14 cellular contexts compared by ENCODE assay signal in genomic region chr11:69217276-69218105, GRCh38.
DNase-seq lines count a peak whose midpoint lies in the region; ATAC-seq and TF ChIP-seq lines count a peak whose summit lies in the region.
"Had no signal": no experiment of that assay in that cellular context is flagged by ENCODE, and none has a peak within 500 bp of the region (broad histone marks: within the 10 kb centered on the region; RNA-seq: fewer than 3 reads in every experiment).

No MANE protein-coding gene starts in this region.

- TF ChIP-seq CTCF in body of pancreas (IDR thresholded peaks at IDR 0.05) (no peak), upper lobe of left lung (IDR thresholded peaks at IDR 0.05) (no peak), glutamatergic neuron (IDR thresholded peaks at IDR 0.05; ENCODE audit: partially characterized antibody, unreplicated experiment) (no peak), BE2C (IDR thresholded peaks at IDR 0.05; ENCODE audit: low read depth, low read length) (no peak)

- H3K27ac ChIP-seq in body of pancreas (peak overlapping the region in 1 of 4 donors; percentile 12), upper lobe of left lung (no peak overlapping the region)
- H3K27ac ChIP-seq: thyroid gland had no signal

- peaks cover 2% of the 10 kb centered on the region for H3K27me3 Mint-ChIP-seq in glutamatergic neuron (ENCODE audit: unreplicated experiment)

- H3K27me3 ChIP-seq in body of pancreas, result no peaks in the 10 kb centered on the region
- H3K27me3 ChIP-seq in upper lobe of left lung, result no peaks in the 10 kb centered on the region
- no peaks in the 10 kb centered on the region for H3K27me3 ChIP-seq in BE2C
- H3K27me3 ChIP-seq: thyroid gland had no signal

- no peak overlapping the region for H3K4me3 Mint-ChIP-seq in glutamatergic neuron (ENCODE audit: unreplicated experiment)
- H3K4me3 Mint-ChIP-seq: activated CD8-positive, alpha-beta T cell treated with anti-CD3 and anti-CD28 coated beads for 36 hours; activated naive CD4-positive, alpha-beta T cell treated with anti-CD3 and anti-CD28 coated beads for 36 hours; T-helper 1 cell treated with Interleukin-12 subunit alpha and Interleukin-12 subunit beta and Interleukin-4 antibody, amounts not matched to agents 30 μg/mL and 1 μg/mL, for 36 hours had no signal

- no peak overlapping the region for H3K27ac Mint-ChIP-seq in glutamatergic neuron (ENCODE audit: unreplicated experiment)
- H3K27ac Mint-ChIP-seq: activated CD8-positive, alpha-beta T cell treated with anti-CD3 and anti-CD28 coated beads for 36 hours; activated naive CD4-positive, alpha-beta T cell treated with anti-CD3 and anti-CD28 coated beads for 36 hours; T-helper 1 cell treated with Interleukin-12 subunit alpha and Interleukin-12 subunit beta and Interleukin-4 antibody, amounts not matched to agents 30 μg/mL and 1 μg/mL, for 36 hours had no signal

- intact Hi-C loops in body of pancreas (cut with DNase I), result no loop called here

- TF ChIP-seq POLR2A in body of pancreas (IDR thresholded peaks at IDR 0.05), result no peak
- no peak for TF ChIP-seq POLR2A in upper lobe of left lung (IDR thresholded peaks at IDR 0.05)

- H3K4me1 Mint-ChIP-seq in glutamatergic neuron (ENCODE audit: low read depth, unreplicated experiment), result peaks cover 12% of the 10 kb centered on the region

- no peaks in the 10 kb centered on the region for H3K36me3 Mint-ChIP-seq in glutamatergic neuron (ENCODE audit: unreplicated experiment)

- ATAC-seq in body of pancreas (peak; percentile 51), upper lobe of left lung (ENCODE audit: low FRiP score in 2 of 2) (peak; percentile 26 to 27)
- ATAC-seq: activated CD8-positive, alpha-beta T cell treated with anti-CD3 and anti-CD28 coated beads for 36 hours had no signal

- no peak for TF ChIP-seq EP300 in upper lobe of left lung (IDR thresholded peaks at IDR 0.05)

- H3K36me3 ChIP-seq in body of pancreas (replicated peaks in 1 of 2; ENCODE audit: insufficient read depth in 1 of 2, low read depth in 2 of 2) (no peaks in the 10 kb centered on the region), upper lobe of left lung (no peaks in the 10 kb centered on the region), BE2C (no peaks in the 10 kb centered on the region)
- H3K36me3 ChIP-seq: thyroid gland had no signal

- peak; percentile 9 for DNase-seq in activated naive CD4-positive, alpha-beta T cell treated with anti-CD3 and anti-CD28 coated beads, Interleukin-2, amount 50 U/mL, for 16 hours
- no peak for DNase-seq in activated naive CD4-positive, alpha-beta T cell (lab: John Stamatoyannopoulos, UW)
- DNase-seq in body of pancreas, result peak in 3 of 4 donors; percentile 44 to 60 (median 57)
- peak; percentile 8 for DNase-seq in middle frontal gyrus (ENCODE audit: extremely low spot score, low spot score)
- DNase-seq in upper lobe of left lung, result no peak
- DNase-seq in glutamatergic neuron, result no peak
- no peak for DNase-seq in COLO829 (ENCODE audit: low spot score)
- no peak for DNase-seq in BE2C
- DNase-seq: activated CD8-positive, alpha-beta T cell treated with anti-CD3 and anti-CD28 coated beads for 36 hours; activated naive CD4-positive, alpha-beta T cell treated with anti-CD3 and anti-CD28 coated beads for 36 hours; MM.1S; NCI-H2227 treated with DMSO at 0.1 percent for 48 hours; thyroid gland had no signal

- H3K9me3 ChIP-seq in body of pancreas (no peaks in the 10 kb centered on the region), upper lobe of left lung (no peaks in the 10 kb centered on the region), BE2C (no peaks in the 10 kb centered on the region)
- H3K9me3 ChIP-seq: thyroid gland had no signal

- H3K4me1 ChIP-seq in body of pancreas (peaks cover 9% of the 10 kb centered on the region), upper lobe of left lung (no peaks in the 10 kb centered on the region), BE2C (peaks cover 9% of the 10 kb centered on the region)
- H3K4me1 ChIP-seq: thyroid gland had no signal

- H3K4me3 ChIP-seq in body of pancreas (no peak overlapping the region), upper lobe of left lung (no peak overlapping the region), BE2C (ENCODE audit: low read depth, low read length) (no peak overlapping the region)
- H3K4me3 ChIP-seq: thyroid gland had no signal

- whole genome bisulfite sequencing in body of pancreas, 2 donors, result 10 to 61% methylated on average over 1 to 9 of the region's 9 CpGs
- WGBS in upper lobe of left lung, 2 donors, result 39 to 83% methylated on average over 2 to 8 of the region's 9 CpGs

- peaks cover 7% of the 10 kb centered on the region for H3K9me3 Mint-ChIP-seq in glutamatergic neuron (ENCODE audit: unreplicated experiment)
- H3K9me3 Mint-ChIP-seq: activated CD8-positive, alpha-beta T cell treated with anti-CD3 and anti-CD28 coated beads for 36 hours; activated naive CD4-positive, alpha-beta T cell treated with anti-CD3 and anti-CD28 coated beads for 36 hours; T-helper 1 cell treated with Interleukin-12 subunit alpha and Interleukin-12 subunit beta and Interleukin-4 antibody, amounts not matched to agents 30 μg/mL and 1 μg/mL, for 36 hours had no signal

Comparison
In these comparisons a context has a peak if more than half of its experiments do, and no peak if none do; other contexts are left out.
1. DNase-seq: peak in activated naive CD4-positive, alpha-beta T cell treated with anti-CD3 and anti-CD28 coated beads, Interleukin-2, amount 50 U/mL, for 16 hours (single experiment), body of pancreas (3 of 4) and middle frontal gyrus (single experiment); none in activated naive CD4-positive, alpha-beta T cell (0 of 4), upper lobe of left lung (0 of 2), glutamatergic neuron (single experiment), COLO829 (single experiment) and BE2C (single experiment).